Comparison of ENCODE assay signal across 8 cellular contexts in genomic region chr16:66751135-66751991, GRCh38. TPM values are rescaled to one million over a fixed set of nuclear protein-coding genes. Genes with fewer than 3 reads are reported as not detected.
DNase-seq lines count a peak whose midpoint lies in the region; ATAC-seq, FAIRE-seq and TF ChIP-seq lines count a peak whose summit lies in the region.

DYNC1LI2 (minus strand) TSS chr16:66751609; CDS start chr16:66751591, 18 bp downstream.

- H3K4me3 Mint-ChIP-seq in HFFc6, result peak within 1 kb of the TSS; percentile 95
- peak within 1 kb of the TSS; percentile 93 for H3K4me3 Mint-ChIP-seq in astrocyte (ENCODE audit: unreplicated experiment)

- H3K36me3 ChIP-seq in astrocyte (ENCODE audit: insufficient read depth, low read length) (peaks cover 16% of the 10 kb centered on the region), aorta (ENCODE audit: control insufficient read depth in 1 of 2, insufficient read depth in 2 of 2, low read length in 1 of 2) (no peaks in the 10 kb centered on the region)

- H3K4me1 ChIP-seq in astrocyte (ENCODE audit: insufficient read depth, low read length) (peaks cover 13% of the 10 kb centered on the region), aorta (ENCODE audit: control insufficient read depth in 1 of 2, insufficient read depth in 2 of 2, low read length in 2 of 2) (peaks cover 0 to 4% of the 10 kb centered on the region in 2 donors)

- H3K27ac ChIP-seq in astrocyte (ENCODE audit: low read depth, low read length), result peak within 1 kb of the TSS; percentile 96
- H3K27ac ChIP-seq in aorta (ENCODE audit: low read depth in 1 of 2, low read length in 2 of 2), result peak within 1 kb of the TSS in 1 of 2 donors; percentile 90

- H3K27me3 ChIP-seq in astrocyte (ENCODE audit: insufficient read depth, low read length) (no peaks in the 10 kb centered on the region), aorta (ENCODE audit: control insufficient read depth in 1 of 2, insufficient read depth in 2 of 2, low read length in 1 of 2) (no peaks in the 10 kb centered on the region)

- H3K4me1 Mint-ChIP-seq in HFFc6 (ENCODE audit: low read depth), result peaks cover 33% of the 10 kb centered on the region
- H3K4me1 Mint-ChIP-seq in astrocyte (ENCODE audit: low read depth, unreplicated experiment), result peaks cover 31% of the 10 kb centered on the region

- H3K4me3 ChIP-seq in GM12875 (ENCODE audit: low read depth, low read length), result peak within 1 kb of the TSS; percentile 91
- H3K4me3 ChIP-seq in astrocyte (ENCODE audit: insufficient read depth, low read depth, low read length), result peak within 1 kb of the TSS; percentile 100
- peak within 1 kb of the TSS; percentile 77 to 92 for H3K4me3 ChIP-seq in aorta (ENCODE audit: low read length in 2 of 2)

- H4K20me1 ChIP-seq in astrocyte (ENCODE audit: insufficient read depth, low read length), result peaks cover 43% of the 10 kb centered on the region

- no peak for FAIRE-seq in astrocyte (lab: Jason Lieb, UNC)

- H3K9me3 Mint-ChIP-seq in HFFc6 (no peaks in the 10 kb centered on the region; the same call in 1 of the 2 replicates), astrocyte (ENCODE audit: unreplicated experiment) (no peaks in the 10 kb centered on the region)

- TF ChIP-seq CTCF in GM12875 (IDR thresholded peaks at IDR 0.05; ENCODE audit: borderline replicate concordance, insufficient read depth, low read depth, low read length) (peak; percentile 93), HFFc6 (IDR thresholded peaks at IDR 0.05) (peak; percentile 82), astrocyte (IDR thresholded peaks at IDR 0.05; ENCODE audit: insufficient read depth, low read depth, low read length) (peak; percentile 50)

- ATAC-seq in aorta (ENCODE audit: low FRiP score), result peak; percentile 95

- H3K27ac Mint-ChIP-seq in HFFc6 (peak within 1 kb of the TSS; percentile 79), astrocyte (ENCODE audit: unreplicated experiment) (peak within 1 kb of the TSS; percentile 93)

- no peaks in the 10 kb centered on the region for H3K9me3 ChIP-seq in astrocyte (ENCODE audit: insufficient read depth, low read depth, low read length)
- no peaks in the 10 kb centered on the region for H3K9me3 ChIP-seq in aorta (ENCODE audit: control insufficient read depth, low read length)

- intact Hi-C loops in aorta (cut with DNase I), result loop anchor here in 1 of 2 donors (5.0 kb wide), 2 partner anchors 89 to 144 kb away; no protein-coding TSS in a partner anchor

- DNase-seq in HFFc6 (peak; percentile 56), NCI-H1048 (lab: John Stamatoyannopoulos, UW) (peak; percentile 1), T-helper 9 cell (peak; percentile 72), astrocyte (ENCODE audit: low read depth) (peak; percentile 34), hepatic stellate cell (ENCODE audit: low spot score) (peak; percentile 91), renal cortical epithelial cell (ENCODE audit: low read depth) (peak; percentile 25), aorta (peak; percentile 89 to 94)

- H2AFZ ChIP-seq in astrocyte (ENCODE audit: low read depth, low read length), result peak within 1 kb of the TSS; percentile 77

- H3K9ac ChIP-seq in astrocyte (ENCODE audit: low read length), result peak within 1 kb of the TSS; percentile 98

- H3K27me3 Mint-ChIP-seq in HFFc6 (ENCODE audit: insufficient read depth) (peaks cover 1% of the 10 kb centered on the region), astrocyte (ENCODE audit: low read depth, unreplicated experiment) (no peaks in the 10 kb centered on the region)

- peaks cover 56% of the 10 kb centered on the region for H3K79me2 ChIP-seq in astrocyte (ENCODE audit: insufficient read depth, low read length)

- WGBS in aorta, 2 donors, result 0% methylated on average over 90 to 110 of the region's 110 CpGs

- H3K36me3 Mint-ChIP-seq in HFFc6 (ENCODE audit: low read depth) (peaks cover 27% of the 10 kb centered on the region), astrocyte (ENCODE audit: low read depth, unreplicated experiment) (peaks cover 8% of the 10 kb centered on the region)

- H3K4me2 ChIP-seq in astrocyte (ENCODE audit: low read length), result peak within 1 kb of the TSS; percentile 100

RNA-seq across cellular contexts. Expression of gene DYNC1LI2, which starts in this region (rescaled TPM):
- total RNA-seq in HFFc6 (2021; fragmentation: NEBNext Ultra II Directional; extraction: Animal tissue kit (Norgen Biotek cat#: 25700)), result 100 to 1,000 TPM in 3 of 6 experiments, 10 to 100 TPM in 3; 84.7 to 103 (median 99.7) TPM
- 133 and 150 TPM in 2 replicates for total RNA-seq in astrocyte
- 157 and 172 TPM in 2 replicates for total RNA-seq in renal cortical epithelial cell
- total RNA-seq in aorta, result 100 to 1,000 TPM; 166 to 169 TPM
- 100 to 1,000 TPM in 1 of 2 donors, 10 to 100 TPM in 1; 78.3 to 121 TPM for polyA plus RNA-seq in aorta

Comparison
In these comparisons a context has a peak if more than half of its experiments do, and no peak if none do; other contexts are left out.
1. DNase-seq: peak in every context shown above with its lines; median percentile 92 in aorta; 91 in hepatic stellate cell; 72 in T-helper 9 cell; 56 in HFFc6; 34 in astrocyte; 25 in renal cortical epithelial cell; 1 in NCI-H1048.